In genomic region chr12:13005649-13006048, GRCh38 we compare ENCODE assay signal across 16 cellular contexts. TPM values are rescaled to one million over a fixed set of nuclear protein-coding genes. Genes with fewer than 3 reads are reported as not detected.
"Had no signal": no experiment of that assay in that cellular context is flagged by ENCODE, and none has a peak within 500 bp of the region (broad histone marks: within the 10 kb centered on the region; RNA-seq: fewer than 3 reads in every experiment).

No MANE protein-coding gene starts in this region.

- DNase-seq: activated CD4-positive, alpha-beta memory T cell treated with anti-CD3 and anti-CD28 coated beads, Interleukin-2, amount 10 ng/mL, durations not matched to agents 7 days and 5 days; activated CD4-positive, alpha-beta T cell treated with anti-CD3 and anti-CD28 coated beads for 36 hours; activated CD8-positive, alpha-beta memory T cell treated with anti-CD3 and anti-CD28 coated beads, Interleukin-2, amount 50 U/mL, for 48 hours; activated naive CD8-positive, alpha-beta T cell treated with anti-CD3 and anti-CD28 coated beads, Interleukin-2, amount 10 ng/mL, durations not matched to agents 7 days and 5 days; aorta; dorsolateral prefrontal cortex; psoas muscle; sigmoid colon; stimulated activated CD4-positive, alpha-beta T cell treated with anti-CD3 and anti-CD28 coated beads, Interleukin-12 subunit alpha, Interleukin-12 subunit beta, amount 100 ng/mL, for 4 hours; stimulated activated CD4-positive, alpha-beta T cell treated with anti-CD3 and anti-CD28 coated beads, Interleukin-2, amount 100 ng/mL, for 48 hours; stimulated activated naive CD4-positive, alpha-beta T cell treated with Interleukin-2 at 50 U/mL for 16 hours; T-helper 9 cell; upper lobe of left lung had no signal

- H3K4me1 ChIP-seq: psoas muscle had no signal

- H3K27me3 ChIP-seq: dorsolateral prefrontal cortex, sigmoid colon, upper lobe of left lung had no signal

- H3K4me3 ChIP-seq: dorsolateral prefrontal cortex, psoas muscle, sigmoid colon, upper lobe of left lung had no signal

- H3K9me3 ChIP-seq: psoas muscle, sigmoid colon, upper lobe of left lung had no signal

- H3K36me3 ChIP-seq: sigmoid colon, upper lobe of left lung had no signal

- H3K27ac ChIP-seq: dorsolateral prefrontal cortex, psoas muscle, sigmoid colon, upper lobe of left lung had no signal

RNA-seq across cellular contexts. Expression of gene GPRC5D, which starts 53.7 kb away (rescaled TPM):
- total RNA-seq: activated CD4-positive, alpha-beta T cell treated with anti-CD3 and anti-CD28 coated beads for 36 hours; activated naive CD8-positive, alpha-beta T cell treated with anti-CD3 and anti-CD28 coated beads, Interleukin-2, amount 10 ng/mL, durations not matched to agents 7 days and 5 days; bronchial epithelial cell; omental fat pad; psoas muscle; sigmoid colon; temporal lobe had no signal
- polyA plus RNA-seq: aorta, psoas muscle had no signal
